1 cellular context compared by ENCODE assay signal in the genomic region with DNA sequence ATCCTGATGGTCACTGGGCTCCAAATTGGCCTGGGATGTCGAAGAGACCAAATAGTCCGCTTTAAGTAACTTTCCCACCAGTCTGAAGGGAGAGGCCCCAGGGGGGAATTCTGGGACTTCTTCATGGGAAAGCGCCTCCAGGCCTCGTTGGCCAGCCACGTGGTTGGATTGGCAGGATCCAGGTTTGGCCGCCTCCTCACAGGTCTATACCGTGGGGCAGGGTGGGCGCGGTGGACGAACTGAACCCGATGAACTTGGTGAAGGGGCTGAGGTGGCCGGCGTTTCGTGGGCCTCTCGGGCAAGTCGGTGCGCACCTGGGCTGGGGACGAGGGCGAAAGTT.
TF ChIP-seq lines count a peak whose summit lies in the region.

No MANE protein-coding gene starts in this region.

TF ChIP-seq in WTC11, 78 proteins besides CTCF, POLR2A, EP300 and RAD21 (continued from another document):
- 0 out of 2 replicates have a peak, but pooled peaks have one; percentile 29 for TF ChIP-seq FOXP1 (CRISPR knock-in tag; IDR thresholded peaks at IDR 0.05; ENCODE audit: borderline replicate concordance)
- no peak for TF ChIP-seq GABPB1 (CRISPR knock-in tag; IDR thresholded peaks at IDR 0.05)
- TF ChIP-seq, protein P1, sequence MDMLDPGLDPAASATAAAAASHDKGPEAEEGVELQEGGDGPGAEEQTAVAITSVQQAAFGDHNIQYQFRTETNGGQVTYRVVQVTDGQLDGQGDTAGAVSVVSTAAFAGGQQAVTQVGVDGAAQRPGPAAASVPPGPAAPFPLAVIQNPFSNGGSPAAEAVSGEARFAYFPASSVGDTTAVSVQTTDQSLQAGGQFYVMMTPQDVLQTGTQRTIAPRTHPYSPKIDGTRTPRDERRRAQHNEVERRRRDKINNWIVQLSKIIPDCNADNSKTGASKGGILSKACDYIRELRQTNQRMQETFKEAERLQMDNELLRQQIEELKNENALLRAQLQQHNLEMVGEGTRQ (CRISPR knock-in tag; IDR thresholded peaks at IDR 0.05) = peak; percentile 34; the same call in 1 of the 2 replicates
- no peak for TF ChIP-seq JAZF1 (CRISPR knock-in tag; IDR thresholded peaks at IDR 0.05)
- TF ChIP-seq NR2C2 (CRISPR knock-in tag; IDR thresholded peaks at IDR 0.05) = no peak
- no peak for TF ChIP-seq ZNF671 (CRISPR knock-in tag; IDR thresholded peaks at IDR 0.05)
- peak; percentile 88 for TF ChIP-seq TP53 (CRISPR knock-in tag; IDR thresholded peaks at IDR 0.05)
- TF ChIP-seq, protein P2, sequence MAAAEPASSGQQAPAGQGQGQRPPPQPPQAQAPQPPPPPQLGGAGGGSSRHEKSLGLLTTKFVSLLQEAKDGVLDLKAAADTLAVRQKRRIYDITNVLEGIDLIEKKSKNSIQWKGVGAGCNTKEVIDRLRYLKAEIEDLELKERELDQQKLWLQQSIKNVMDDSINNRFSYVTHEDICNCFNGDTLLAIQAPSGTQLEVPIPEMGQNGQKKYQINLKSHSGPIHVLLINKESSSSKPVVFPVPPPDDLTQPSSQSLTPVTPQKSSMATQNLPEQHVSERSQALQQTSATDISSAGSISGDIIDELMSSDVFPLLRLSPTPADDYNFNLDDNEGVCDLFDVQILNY (CRISPR knock-in tag; IDR thresholded peaks at IDR 0.05) = 0 out of 2 replicates have a peak, but pooled peaks have one; percentile 25
- no peak for TF ChIP-seq ZNF317 (CRISPR knock-in tag; IDR thresholded peaks at IDR 0.05; ENCODE audit: borderline replicate concordance, low read depth)
- TF ChIP-seq NFYB (CRISPR knock-in tag; conservative IDR thresholded peaks at IDR 0.05; ENCODE audit: low read depth) = no peak
- TF ChIP-seq EMX1 (CRISPR knock-in tag; IDR thresholded peaks at IDR 0.05) = no peak
- TF ChIP-seq, protein P3, sequence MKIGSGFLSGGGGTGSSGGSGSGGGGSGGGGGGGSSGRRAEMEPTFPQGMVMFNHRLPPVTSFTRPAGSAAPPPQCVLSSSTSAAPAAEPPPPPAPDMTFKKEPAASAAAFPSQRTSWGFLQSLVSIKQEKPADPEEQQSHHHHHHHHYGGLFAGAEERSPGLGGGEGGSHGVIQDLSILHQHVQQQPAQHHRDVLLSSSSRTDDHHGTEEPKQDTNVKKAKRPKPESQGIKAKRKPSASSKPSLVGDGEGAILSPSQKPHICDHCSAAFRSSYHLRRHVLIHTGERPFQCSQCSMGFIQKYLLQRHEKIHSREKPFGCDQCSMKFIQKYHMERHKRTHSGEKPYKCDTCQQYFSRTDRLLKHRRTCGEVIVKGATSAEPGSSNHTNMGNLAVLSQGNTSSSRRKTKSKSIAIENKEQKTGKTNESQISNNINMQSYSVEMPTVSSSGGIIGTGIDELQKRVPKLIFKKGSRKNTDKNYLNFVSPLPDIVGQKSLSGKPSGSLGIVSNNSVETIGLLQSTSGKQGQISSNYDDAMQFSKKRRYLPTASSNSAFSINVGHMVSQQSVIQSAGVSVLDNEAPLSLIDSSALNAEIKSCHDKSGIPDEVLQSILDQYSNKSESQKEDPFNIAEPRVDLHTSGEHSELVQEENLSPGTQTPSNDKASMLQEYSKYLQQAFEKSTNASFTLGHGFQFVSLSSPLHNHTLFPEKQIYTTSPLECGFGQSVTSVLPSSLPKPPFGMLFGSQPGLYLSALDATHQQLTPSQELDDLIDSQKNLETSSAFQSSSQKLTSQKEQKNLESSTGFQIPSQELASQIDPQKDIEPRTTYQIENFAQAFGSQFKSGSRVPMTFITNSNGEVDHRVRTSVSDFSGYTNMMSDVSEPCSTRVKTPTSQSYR (CRISPR knock-in tag; IDR thresholded peaks at IDR 0.05) = peak; percentile 66; the same call in 1 of the 2 replicates
- TF ChIP-seq MYBL2 (CRISPR knock-in tag; IDR thresholded peaks at IDR 0.05) = peak; percentile 53; the same call in 1 of the 2 replicates
- TF ChIP-seq, protein P4, sequence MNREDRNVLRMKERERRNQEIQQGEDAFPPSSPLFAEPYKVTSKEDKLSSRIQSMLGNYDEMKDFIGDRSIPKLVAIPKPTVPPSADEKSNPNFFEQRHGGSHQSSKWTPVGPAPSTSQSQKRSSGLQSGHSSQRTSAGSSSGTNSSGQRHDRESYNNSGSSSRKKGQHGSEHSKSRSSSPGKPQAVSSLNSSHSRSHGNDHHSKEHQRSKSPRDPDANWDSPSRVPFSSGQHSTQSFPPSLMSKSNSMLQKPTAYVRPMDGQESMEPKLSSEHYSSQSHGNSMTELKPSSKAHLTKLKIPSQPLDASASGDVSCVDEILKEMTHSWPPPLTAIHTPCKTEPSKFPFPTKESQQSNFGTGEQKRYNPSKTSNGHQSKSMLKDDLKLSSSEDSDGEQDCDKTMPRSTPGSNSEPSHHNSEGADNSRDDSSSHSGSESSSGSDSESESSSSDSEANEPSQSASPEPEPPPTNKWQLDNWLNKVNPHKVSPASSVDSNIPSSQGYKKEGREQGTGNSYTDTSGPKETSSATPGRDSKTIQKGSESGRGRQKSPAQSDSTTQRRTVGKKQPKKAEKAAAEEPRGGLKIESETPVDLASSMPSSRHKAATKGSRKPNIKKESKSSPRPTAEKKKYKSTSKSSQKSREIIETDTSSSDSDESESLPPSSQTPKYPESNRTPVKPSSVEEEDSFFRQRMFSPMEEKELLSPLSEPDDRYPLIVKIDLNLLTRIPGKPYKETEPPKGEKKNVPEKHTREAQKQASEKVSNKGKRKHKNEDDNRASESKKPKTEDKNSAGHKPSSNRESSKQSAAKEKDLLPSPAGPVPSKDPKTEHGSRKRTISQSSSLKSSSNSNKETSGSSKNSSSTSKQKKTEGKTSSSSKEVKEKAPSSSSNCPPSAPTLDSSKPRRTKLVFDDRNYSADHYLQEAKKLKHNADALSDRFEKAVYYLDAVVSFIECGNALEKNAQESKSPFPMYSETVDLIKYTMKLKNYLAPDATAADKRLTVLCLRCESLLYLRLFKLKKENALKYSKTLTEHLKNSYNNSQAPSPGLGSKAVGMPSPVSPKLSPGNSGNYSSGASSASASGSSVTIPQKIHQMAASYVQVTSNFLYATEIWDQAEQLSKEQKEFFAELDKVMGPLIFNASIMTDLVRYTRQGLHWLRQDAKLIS (CRISPR knock-in tag; IDR thresholded peaks at IDR 0.05; ENCODE audit: borderline replicate concordance) = 0 out of 2 replicates have a peak, but pooled peaks have one; percentile 23
- TF ChIP-seq, protein P5, sequence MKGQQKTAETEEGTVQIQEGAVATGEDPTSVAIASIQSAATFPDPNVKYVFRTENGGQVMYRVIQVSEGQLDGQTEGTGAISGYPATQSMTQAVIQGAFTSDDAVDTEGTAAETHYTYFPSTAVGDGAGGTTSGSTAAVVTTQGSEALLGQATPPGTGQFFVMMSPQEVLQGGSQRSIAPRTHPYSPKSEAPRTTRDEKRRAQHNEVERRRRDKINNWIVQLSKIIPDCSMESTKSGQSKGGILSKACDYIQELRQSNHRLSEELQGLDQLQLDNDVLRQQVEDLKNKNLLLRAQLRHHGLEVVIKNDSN (CRISPR knock-in tag; IDR thresholded peaks at IDR 0.05) = peak; percentile 50
- TF ChIP-seq GTF2I (CRISPR knock-in tag; conservative IDR thresholded peaks at IDR 0.05) = no peak
- peak; percentile 89; the same call in 1 of the 2 replicates for TF ChIP-seq SMAD3 (CRISPR knock-in tag; IDR thresholded peaks at IDR 0.05; ENCODE audit: borderline replicate concordance)
- no peak; the same call in 1 of the 2 replicates for TF ChIP-seq ZNF423 (CRISPR knock-in tag; IDR thresholded peaks at IDR 0.05)
- TF ChIP-seq, protein P6, sequence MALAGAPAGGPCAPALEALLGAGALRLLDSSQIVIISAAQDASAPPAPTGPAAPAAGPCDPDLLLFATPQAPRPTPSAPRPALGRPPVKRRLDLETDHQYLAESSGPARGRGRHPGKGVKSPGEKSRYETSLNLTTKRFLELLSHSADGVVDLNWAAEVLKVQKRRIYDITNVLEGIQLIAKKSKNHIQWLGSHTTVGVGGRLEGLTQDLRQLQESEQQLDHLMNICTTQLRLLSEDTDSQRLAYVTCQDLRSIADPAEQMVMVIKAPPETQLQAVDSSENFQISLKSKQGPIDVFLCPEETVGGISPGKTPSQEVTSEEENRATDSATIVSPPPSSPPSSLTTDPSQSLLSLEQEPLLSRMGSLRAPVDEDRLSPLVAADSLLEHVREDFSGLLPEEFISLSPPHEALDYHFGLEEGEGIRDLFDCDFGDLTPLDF (CRISPR knock-in tag; IDR thresholded peaks at IDR 0.05) = 0 out of 2 replicates have a peak, but pooled peaks have one; percentile 62
- no peak for TF ChIP-seq HMGA2 (CRISPR knock-in tag; IDR thresholded peaks at IDR 0.05)
- TF ChIP-seq, protein P7, sequence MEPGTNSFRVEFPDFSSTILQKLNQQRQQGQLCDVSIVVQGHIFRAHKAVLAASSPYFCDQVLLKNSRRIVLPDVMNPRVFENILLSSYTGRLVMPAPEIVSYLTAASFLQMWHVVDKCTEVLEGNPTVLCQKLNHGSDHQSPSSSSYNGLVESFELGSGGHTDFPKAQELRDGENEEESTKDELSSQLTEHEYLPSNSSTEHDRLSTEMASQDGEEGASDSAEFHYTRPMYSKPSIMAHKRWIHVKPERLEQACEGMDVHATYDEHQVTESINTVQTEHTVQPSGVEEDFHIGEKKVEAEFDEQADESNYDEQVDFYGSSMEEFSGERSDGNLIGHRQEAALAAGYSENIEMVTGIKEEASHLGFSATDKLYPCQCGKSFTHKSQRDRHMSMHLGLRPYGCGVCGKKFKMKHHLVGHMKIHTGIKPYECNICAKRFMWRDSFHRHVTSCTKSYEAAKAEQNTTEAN (CRISPR knock-in tag; IDR thresholded peaks at IDR 0.05) = 0 out of 2 replicates have a peak, but pooled peaks have one; percentile 5
- no peak for TF ChIP-seq JUN (CRISPR knock-in tag; IDR thresholded peaks at IDR 0.05)
- TF ChIP-seq TEAD4 (CRISPR knock-in tag; IDR thresholded peaks at IDR 0.05) = peak; percentile 12; the same call in 1 of the 2 replicates
- TF ChIP-seq, protein P8, sequence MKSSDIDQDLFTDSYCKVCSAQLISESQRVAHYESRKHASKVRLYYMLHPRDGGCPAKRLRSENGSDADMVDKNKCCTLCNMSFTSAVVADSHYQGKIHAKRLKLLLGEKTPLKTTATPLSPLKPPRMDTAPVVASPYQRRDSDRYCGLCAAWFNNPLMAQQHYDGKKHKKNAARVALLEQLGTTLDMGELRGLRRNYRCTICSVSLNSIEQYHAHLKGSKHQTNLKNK (CRISPR knock-in tag; IDR thresholded peaks at IDR 0.05) = no peak
- TF ChIP-seq NFATC4 (CRISPR knock-in tag; IDR thresholded peaks at IDR 0.05) = no peak
- no peak for TF ChIP-seq SOX15 (CRISPR knock-in tag; IDR thresholded peaks at IDR 0.05)
- no peak for TF ChIP-seq ZNF416 (CRISPR knock-in tag; IDR thresholded peaks at IDR 0.05)
- TF ChIP-seq ZNF219 (CRISPR knock-in tag; IDR thresholded peaks at IDR 0.05; ENCODE audit: borderline replicate concordance) = no peak
- TF ChIP-seq, protein P9, sequence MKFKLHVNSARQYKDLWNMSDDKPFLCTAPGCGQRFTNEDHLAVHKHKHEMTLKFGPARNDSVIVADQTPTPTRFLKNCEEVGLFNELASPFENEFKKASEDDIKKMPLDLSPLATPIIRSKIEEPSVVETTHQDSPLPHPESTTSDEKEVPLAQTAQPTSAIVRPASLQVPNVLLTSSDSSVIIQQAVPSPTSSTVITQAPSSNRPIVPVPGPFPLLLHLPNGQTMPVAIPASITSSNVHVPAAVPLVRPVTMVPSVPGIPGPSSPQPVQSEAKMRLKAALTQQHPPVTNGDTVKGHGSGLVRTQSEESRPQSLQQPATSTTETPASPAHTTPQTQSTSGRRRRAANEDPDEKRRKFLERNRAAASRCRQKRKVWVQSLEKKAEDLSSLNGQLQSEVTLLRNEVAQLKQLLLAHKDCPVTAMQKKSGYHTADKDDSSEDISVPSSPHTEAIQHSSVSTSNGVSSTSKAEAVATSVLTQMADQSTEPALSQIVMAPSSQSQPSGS (CRISPR knock-in tag; IDR thresholded peaks at IDR 0.05; ENCODE audit: borderline replicate concordance, low read depth) = no peak
- TF ChIP-seq CREB1 (CRISPR knock-in tag; IDR thresholded peaks at IDR 0.05) = 0 out of 2 replicates have a peak, but pooled peaks have one; percentile 20
- peak; percentile 45; the same call in 1 of the 2 replicates for TF ChIP-seq ZNF138 (CRISPR knock-in tag; conservative IDR thresholded peaks at IDR 0.05)
- TF ChIP-seq ZNF232 (CRISPR knock-in tag; IDR thresholded peaks at IDR 0.05) = peak; percentile 82; the same call in 1 of the 2 replicates
- peak; percentile 39; the same call in 1 of the 2 replicates for TF ChIP-seq ETV6 (CRISPR knock-in tag; IDR thresholded peaks at IDR 0.05)
- 0 out of 2 replicates have a peak, but pooled peaks have one; percentile 35 for TF ChIP-seq ATF1 (CRISPR knock-in tag; IDR thresholded peaks at IDR 0.05)
- TF ChIP-seq RORB (CRISPR knock-in tag; IDR thresholded peaks at IDR 0.05) = no peak
- no peak for TF ChIP-seq GRHL2 (CRISPR knock-in tag; IDR thresholded peaks at IDR 0.05; ENCODE audit: insufficient replicate concordance, severe bottlenecking)
- no peak for TF ChIP-seq ZNF396 (CRISPR knock-in tag; IDR thresholded peaks at IDR 0.05; ENCODE audit: borderline replicate concordance)
- TF ChIP-seq, protein P10, sequence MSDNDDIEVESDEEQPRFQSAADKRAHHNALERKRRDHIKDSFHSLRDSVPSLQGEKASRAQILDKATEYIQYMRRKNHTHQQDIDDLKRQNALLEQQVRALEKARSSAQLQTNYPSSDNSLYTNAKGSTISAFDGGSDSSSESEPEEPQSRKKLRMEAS (CRISPR knock-in tag; IDR thresholded peaks at IDR 0.05) = peak; percentile 95
- TF ChIP-seq, protein P11, sequence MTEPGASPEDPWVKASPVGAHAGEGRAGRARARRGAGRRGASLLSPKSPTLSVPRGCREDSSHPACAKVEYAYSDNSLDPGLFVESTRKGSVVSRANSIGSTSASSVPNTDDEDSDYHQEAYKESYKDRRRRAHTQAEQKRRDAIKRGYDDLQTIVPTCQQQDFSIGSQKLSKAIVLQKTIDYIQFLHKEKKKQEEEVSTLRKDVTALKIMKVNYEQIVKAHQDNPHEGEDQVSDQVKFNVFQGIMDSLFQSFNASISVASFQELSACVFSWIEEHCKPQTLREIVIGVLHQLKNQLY (CRISPR knock-in tag; IDR thresholded peaks at IDR 0.05) = peak; percentile 77; the same call in 1 of the 2 replicates
- TF ChIP-seq PRRX2 (CRISPR knock-in tag; IDR thresholded peaks at IDR 0.05) = no peak
